In genomic region chr5:151685749-151686672, GRCh38 we compare ENCODE assay signal across 8 cellular contexts. TPM values are rescaled to one million over a fixed set of nuclear protein-coding genes. Genes with fewer than 3 reads are reported as not detected.
DNase-seq lines count a peak whose midpoint lies in the region; ATAC-seq and TF ChIP-seq lines count a peak whose summit lies in the region.

No MANE protein-coding gene starts in this region.

- H3K4me3 ChIP-seq in Peyer's patch (peak overlapping the region; percentile 26 to 55 (median 42)), prostate gland (peak overlapping the region; percentile 38 to 47)

- H3K27ac ChIP-seq in Peyer's patch (peak overlapping the region; percentile 66 to 89 (median 80)), prostate gland (peak overlapping the region; percentile 80 to 83)

- DNase-seq in EL = peak; percentile 53
- no peak for DNase-seq in Peyer's patch
- peak; percentile 54 for DNase-seq in fibroblast of peridontal ligament (ENCODE audit: extremely low read depth)
- DNase-seq in prostate gland (ENCODE audit: low spot score) = no peak
- no peak for DNase-seq in stimulated activated naive CD4-positive, alpha-beta T cell treated with Interleukin-2 at 50 U/mL for 16 hours (lab: John Stamatoyannopoulos, UW)

- intact Hi-C loops in prostate gland (cut with DNase I) = no loop called here

- H3K36me3 ChIP-seq in Peyer's patch (no peaks in the 10 kb centered on the region), prostate gland (no peaks in the 10 kb centered on the region)

- H3K9me3 ChIP-seq in Peyer's patch = no peaks in the 10 kb centered on the region
- H3K9me3 ChIP-seq in prostate gland = no peaks in the 10 kb centered on the region

- ATAC-seq in HG02852 (IDR thresholded peaks at IDR 0.05; ENCODE audit: unreplicated experiment) (no peak), GM19035 (IDR thresholded peaks at IDR 0.05; ENCODE audit: unreplicated experiment) (no peak), GM18858 (IDR thresholded peaks at IDR 0.05; ENCODE audit: unreplicated experiment) (no peak)

- no peak for TF ChIP-seq POLR2A in Peyer's patch (IDR thresholded peaks at IDR 0.05)
- TF ChIP-seq POLR2A in prostate gland (IDR thresholded peaks at IDR 0.05) = no peak

- peaks cover 0 to 13% (median 0%) of the 10 kb centered on the region in 4 donors for H3K4me1 ChIP-seq in Peyer's patch
- H3K4me1 ChIP-seq in prostate gland (replicated peaks) = no peaks in the 10 kb centered on the region

- WGBS in prostate gland = 9% methylated on average over 10 of the region's 10 CpGs

- TF ChIP-seq CTCF in Peyer's patch (IDR thresholded peaks at IDR 0.05) = no peak
- TF ChIP-seq CTCF in prostate gland (IDR thresholded peaks at IDR 0.05) = no peak

- no peaks in the 10 kb centered on the region for H3K27me3 ChIP-seq in Peyer's patch
- no peaks in the 10 kb centered on the region for H3K27me3 ChIP-seq in prostate gland (replicated peaks; ENCODE audit: insufficient read depth)

RNA-seq across cellular contexts. Expression of gene SPARC, which starts 0.7 kb away (rescaled TPM):
- total RNA-seq in Peyer's patch = 100 to 1,000 TPM in 1 of 4 donors, 10 to 100 TPM in 3; 47.6 to 177 (median 68.6) TPM
- 1,000 to 10,000 TPM in 1 of 2 donors, 100 to 1,000 TPM in 1; 101 to 2,249 TPM for total RNA-seq in prostate gland

Comparison
In these comparisons a context has a peak if more than half of its experiments do, and no peak if none do; other contexts are left out.
1. DNase-seq: peak in EL (single experiment) and fibroblast of peridontal ligament (single experiment); none in Peyer's patch (0 of 3), prostate gland (single experiment) and stimulated activated naive CD4-positive, alpha-beta T cell treated with Interleukin-2 at 50 U/mL for 16 hours (single experiment).